8 cellular contexts compared by ENCODE assay signal in genomic region chr6:149545258-149545753, GRCh38. TPM values are rescaled to one million over a fixed set of nuclear protein-coding genes. Genes with fewer than 3 reads are reported as not detected.
DNase-seq lines count a peak whose midpoint lies in the region; ATAC-seq, FAIRE-seq and TF ChIP-seq lines count a peak whose summit lies in the region.

No MANE protein-coding gene starts in this region.

- intact Hi-C loops in heart left ventricle (cut with DNase I) = loop anchor here in 1 of 10 donors (5.0 kb wide), 1 partner anchor 462 kb away; no protein-coding TSS in a partner anchor

- H3K9me3 ChIP-seq in SK-N-SH = no peaks in the 10 kb centered on the region
- no peaks in the 10 kb centered on the region for H3K9me3 ChIP-seq in heart left ventricle
- H3K9me3 ChIP-seq in parathyroid adenoma (ENCODE audit: control insufficient read depth, low read length) = no peaks in the 10 kb centered on the region

- TF ChIP-seq RAD21 in SK-N-SH (IDR thresholded peaks at IDR 0.05; ENCODE audit: low read length) = no peak

- H3K36me3 ChIP-seq in SK-N-SH (replicated peaks in 1 of 2; ENCODE audit: control insufficient read depth in 1 of 2, insufficient read depth in 2 of 2, low read length in 1 of 2) (peaks cover 5 to 13% of the 10 kb centered on the region in 2 experiments), heart left ventricle (peaks cover 0 to 14% (median 6%) of the 10 kb centered on the region in 9 donors), parathyroid adenoma (ENCODE audit: control insufficient read depth, insufficient read depth, low read length) (no peaks in the 10 kb centered on the region)

- H3K9me2 ChIP-seq in SK-N-SH = no peaks in the 10 kb centered on the region

- no peaks in the 10 kb centered on the region for H3K27me3 Mint-ChIP-seq in activated naive CD8-positive, alpha-beta T cell treated with anti-CD3 and anti-CD28 coated beads, Interleukin-2, amount 50 U/mL, for 24 hours

- H3K4me3 ChIP-seq in SK-N-SH (ENCODE audit: low read depth in 2 of 2, low read length in 1 of 2) = peak overlapping the region; percentile 92 to 100
- peak overlapping the region; percentile 54 to 99 (median 92) for H3K4me3 ChIP-seq in heart left ventricle
- H3K4me3 ChIP-seq in parathyroid adenoma (ENCODE audit: low read depth, low read length) = peak overlapping the region; percentile 99

- H3K27ac ChIP-seq in SK-N-SH (ENCODE audit: low read depth in 2 of 2, low read length in 1 of 2) = peak overlapping the region; percentile 84 to 99
- H3K27ac ChIP-seq in heart left ventricle = peak overlapping the region; percentile 90 to 99 (median 94)
- peak overlapping the region; percentile 90 for H3K27ac ChIP-seq in parathyroid adenoma

- in situ Hi-C loops in GM13977 (cut with MboI; ENCODE audit: low pct_unique_long_range_greater_than_20kb, low sequenced_read_pairs, unreplicated experiment) = no loop called here

- CTCF ChIA-PET in SK-N-SH (lab: Yijun Ruan, JAX) = interaction anchor here (0.5 to 3.5 kb wide), 24 partner anchors 9 to 517 kb away, joined by 3 to 17 read pairs (median 3); no protein-coding TSS in a partner anchor

- ATAC-seq in HG03196 (IDR thresholded peaks at IDR 0.05; ENCODE audit: unreplicated experiment) (peak; percentile 15), heart left ventricle (peak; percentile 22 to 51 (median 48)), GM18867 (IDR thresholded peaks at IDR 0.05; ENCODE audit: unreplicated experiment) (no peak)
- ATAC-seq in activated naive CD8-positive, alpha-beta T cell treated with anti-CD3 and anti-CD28 coated beads, Interleukin-2, amount 50 U/mL, for 24 hours = peak; percentile 36

- H3K27ac Mint-ChIP-seq in activated naive CD8-positive, alpha-beta T cell treated with anti-CD3 and anti-CD28 coated beads, Interleukin-2, amount 50 U/mL, for 24 hours = peak overlapping the region; percentile 96

- no peak for TF ChIP-seq POLR2A in heart left ventricle (IDR thresholded peaks at IDR 0.05)

- H3K4me1 ChIP-seq in SK-N-SH (ENCODE audit: control insufficient read depth in 1 of 2, insufficient read depth in 2 of 2, low read depth in 1 of 2, low read length in 1 of 2) (peaks cover 6 to 12% of the 10 kb centered on the region in 2 experiments; a peak in 3 of 4 replicates), heart left ventricle (peaks cover 4 to 41% (median 29%) of the 10 kb centered on the region in 12 donors), parathyroid adenoma (no peaks in the 10 kb centered on the region)

- peaks cover 17% of the 10 kb centered on the region for H3F3A ChIP-seq in SK-N-SH (replicated peaks; ENCODE audit: insufficient read depth)

- no peak for TF ChIP-seq CTCF in GM13977 (IDR thresholded peaks at IDR 0.05; ENCODE audit: extremely low read depth, insufficient read depth, missing control alignments)
- TF ChIP-seq CTCF in SK-N-SH (IDR thresholded peaks at IDR 0.05) = no peak; the same call in 1 of the 2 replicates
- peak in 2 of 12 donors; percentile 15 to 19 for TF ChIP-seq CTCF in heart left ventricle (IDR thresholded peaks at IDR 0.05)
- no peak for TF ChIP-seq CTCF in parathyroid adenoma (IDR thresholded peaks at IDR 0.05)

- H3K4me1 Mint-ChIP-seq in activated naive CD8-positive, alpha-beta T cell treated with anti-CD3 and anti-CD28 coated beads, Interleukin-2, amount 50 U/mL, for 24 hours = peaks cover 38% of the 10 kb centered on the region

- 0% methylated on average over 16 of the region's 16 CpGs for WGBS in SK-N-SH (ENCODE audit: low lambda C conversion rate)
- 0 to 1% (median 0%) methylated on average over 14 to 16 of the region's 16 CpGs for WGBS in heart left ventricle, 4 donors

- no peaks in the 10 kb centered on the region for H3K9me3 Mint-ChIP-seq in activated naive CD8-positive, alpha-beta T cell treated with anti-CD3 and anti-CD28 coated beads, Interleukin-2, amount 50 U/mL, for 24 hours

- DNase-seq in GM13977 (ENCODE audit: low spot score) (peak; percentile 25), SK-N-SH (peak; percentile 43), heart left ventricle (peak in 4 of 5 donors; percentile 23 to 42 (median 37)), urothelium cell line (ENCODE audit: low spot score) (peak; percentile 20)
- DNase-seq in activated naive CD8-positive, alpha-beta T cell treated with anti-CD3 and anti-CD28 coated beads, Interleukin-2, amount 50 U/mL, for 24 hours = peak; percentile 54

- H3K27me3 ChIP-seq in SK-N-SH (ENCODE audit: insufficient read depth) = no peaks in the 10 kb centered on the region
- H3K27me3 ChIP-seq in heart left ventricle = no peaks in the 10 kb centered on the region
- H3K27me3 ChIP-seq in parathyroid adenoma (ENCODE audit: control insufficient read depth, insufficient read depth, low read length) = no peaks in the 10 kb centered on the region

- H3K79me2 ChIP-seq in SK-N-SH (ENCODE audit: insufficient read depth) (peaks cover 54% of the 10 kb centered on the region), parathyroid adenoma (peaks cover 23% of the 10 kb centered on the region)

- peaks cover 4% of the 10 kb centered on the region for H3K36me3 Mint-ChIP-seq in activated naive CD8-positive, alpha-beta T cell treated with anti-CD3 and anti-CD28 coated beads, Interleukin-2, amount 50 U/mL, for 24 hours (ENCODE audit: low read depth)

- no peak for FAIRE-seq in urothelium cell line (lab: Jason Lieb, UNC)

- H3K4me2 ChIP-seq in SK-N-SH (peak overlapping the region; percentile 78), parathyroid adenoma (ENCODE audit: low read length) (peak overlapping the region; percentile 88)

- POLR2A ChIA-PET in SK-N-SH (lab: Yijun Ruan, JAX) = interaction anchor here (0.6 to 1.4 kb wide), 2 partner anchors 20 to 42 kb away, joined by 3 read pairs; partner anchors contain the start of gene GINM1

- TF ChIP-seq EP300 in SK-N-SH (IDR thresholded peaks at IDR 0.05; ENCODE audit: borderline replicate concordance in 1 of 2, low read depth in 1 of 2, low read length in 1 of 2) = no peak

- peak overlapping the region; percentile 98 for H3K4me3 Mint-ChIP-seq in activated naive CD8-positive, alpha-beta T cell treated with anti-CD3 and anti-CD28 coated beads, Interleukin-2, amount 50 U/mL, for 24 hours

- peak overlapping the region; percentile 100 for H3K9ac ChIP-seq in SK-N-SH
- H3K9ac ChIP-seq in parathyroid adenoma = peak overlapping the region; percentile 82

- peaks cover 29% of the 10 kb centered on the region for H4K20me1 ChIP-seq in SK-N-SH (ENCODE audit: insufficient read depth)

- H2AFZ ChIP-seq in SK-N-SH (ENCODE audit: low read depth) (peak overlapping the region; percentile 80; the same call in 1 of the 2 replicates), parathyroid adenoma (peak overlapping the region; percentile 98)

TF ChIP-seq in SK-N-SH, 30 proteins besides CTCF, POLR2A, EP300 and RAD21:
- TF ChIP-seq, protein P1, sequence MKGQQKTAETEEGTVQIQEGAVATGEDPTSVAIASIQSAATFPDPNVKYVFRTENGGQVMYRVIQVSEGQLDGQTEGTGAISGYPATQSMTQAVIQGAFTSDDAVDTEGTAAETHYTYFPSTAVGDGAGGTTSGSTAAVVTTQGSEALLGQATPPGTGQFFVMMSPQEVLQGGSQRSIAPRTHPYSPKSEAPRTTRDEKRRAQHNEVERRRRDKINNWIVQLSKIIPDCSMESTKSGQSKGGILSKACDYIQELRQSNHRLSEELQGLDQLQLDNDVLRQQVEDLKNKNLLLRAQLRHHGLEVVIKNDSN (IDR thresholded peaks at IDR 0.05; ENCODE audit: borderline replicate concordance, low read depth) = no peak
- TF ChIP-seq RXRA (IDR thresholded peaks at IDR 0.05; ENCODE audit: borderline replicate concordance, low read depth) = no peak

RNA-seq across cellular contexts. Expression of gene PPIL4, which starts 0.5 kb away (rescaled TPM):
- polyA plus RNA-seq in SK-N-SH (2012; rRNA removed) (3.3 and 3.9 TPM in 2 replicates), heart left ventricle (10 to 100 TPM; 11.8 to 14.3 TPM)
- polyA plus RNA-seq in SK-N-SH (2012; cell fraction: cytosol; rRNA removed) = 6.7 and 9.8 TPM in 2 replicates
- polyA plus RNA-seq in SK-N-SH (2012; cell fraction: nucleus; rRNA removed) = 2.4 and 4.8 TPM in 2 replicates
- 10 to 100 TPM; 10.9 to 22.9 (median 16.9) TPM for total RNA-seq in heart left ventricle

RNA-seq across cellular contexts. Expression of gene GINM1, which starts 20.9 kb away (rescaled TPM):
- polyA plus RNA-seq in SK-N-SH (2012; rRNA removed) (24.4 and 27.8 TPM in 2 replicates), heart left ventricle (10 to 100 TPM; 25.3 to 48.5 TPM)
- polyA plus RNA-seq in SK-N-SH (2012; cell fraction: cytosol; rRNA removed) = 34.5 and 41.4 TPM in 2 replicates
- polyA plus RNA-seq in SK-N-SH (2012; cell fraction: nucleus; rRNA removed) = 8.5 and 12.2 TPM in 2 replicates
- 10 to 100 TPM; 42.4 to 60.5 (median 52.7) TPM for total RNA-seq in heart left ventricle
